In the genomic region with DNA sequence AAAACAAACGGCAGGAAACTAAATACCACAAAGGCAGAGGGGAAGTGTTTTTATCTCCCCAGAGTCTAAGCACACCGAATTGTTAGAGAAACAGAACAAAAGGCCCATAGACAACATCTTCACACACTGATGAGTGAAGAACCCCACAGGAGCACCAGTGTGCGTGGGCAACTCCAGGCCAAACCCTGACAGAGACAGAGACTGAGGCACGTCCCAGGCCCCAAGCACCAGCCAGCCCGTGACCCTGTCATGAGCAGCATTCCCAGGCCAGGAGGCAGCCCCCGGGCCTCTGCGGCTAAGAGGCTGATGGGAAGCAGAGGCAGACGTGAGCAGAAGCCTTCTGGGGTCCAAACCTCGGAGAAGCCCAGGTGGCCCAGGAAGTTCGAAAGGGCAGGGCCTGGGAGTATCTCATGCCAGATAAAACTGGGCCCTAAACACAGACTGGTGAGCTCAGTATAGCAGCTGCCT, we compare ENCODE assay signal across 1 cellular context.
TF ChIP-seq lines count a peak whose summit lies in the region.

No MANE protein-coding gene starts in this region.

TF ChIP-seq in H1, 55 proteins besides CTCF, POLR2A, EP300 and RAD21:
- TF ChIP-seq SRF (IDR thresholded peaks at IDR 0.05; ENCODE audit: low read depth, low read length) (no peak), SIX5 (IDR thresholded peaks at IDR 0.05; ENCODE audit: low read depth, low read length) (no peak), ASH2L (IDR thresholded peaks at IDR 0.05; ENCODE audit: low read length) (no peak), BRCA1 (IDR thresholded peaks at IDR 0.05; ENCODE audit: low read depth, low read length) (no peak), SIRT6 (IDR thresholded peaks at IDR 0.05; ENCODE audit: low read length) (no peak), CHD1 (IDR thresholded peaks at IDR 0.05; ENCODE audit: low read depth, low read length) (no peak), FOSL1 (IDR thresholded peaks at IDR 0.05; ENCODE audit: insufficient read depth, low read depth, low read length) (no peak)
- TF ChIP-seq, protein P1, sequence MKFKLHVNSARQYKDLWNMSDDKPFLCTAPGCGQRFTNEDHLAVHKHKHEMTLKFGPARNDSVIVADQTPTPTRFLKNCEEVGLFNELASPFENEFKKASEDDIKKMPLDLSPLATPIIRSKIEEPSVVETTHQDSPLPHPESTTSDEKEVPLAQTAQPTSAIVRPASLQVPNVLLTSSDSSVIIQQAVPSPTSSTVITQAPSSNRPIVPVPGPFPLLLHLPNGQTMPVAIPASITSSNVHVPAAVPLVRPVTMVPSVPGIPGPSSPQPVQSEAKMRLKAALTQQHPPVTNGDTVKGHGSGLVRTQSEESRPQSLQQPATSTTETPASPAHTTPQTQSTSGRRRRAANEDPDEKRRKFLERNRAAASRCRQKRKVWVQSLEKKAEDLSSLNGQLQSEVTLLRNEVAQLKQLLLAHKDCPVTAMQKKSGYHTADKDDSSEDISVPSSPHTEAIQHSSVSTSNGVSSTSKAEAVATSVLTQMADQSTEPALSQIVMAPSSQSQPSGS (IDR thresholded peaks at IDR 0.05; ENCODE audit: low read length), result no peak
